In genomic region chr12:72560370-72560769, GRCh38 we compare ENCODE assay signal across 18 cellular contexts.
"Had no signal": no experiment of that assay in that cellular context is flagged by ENCODE, and none has a peak within 500 bp of the region (broad histone marks: within the 10 kb centered on the region; RNA-seq: fewer than 3 reads in every experiment).

No MANE protein-coding gene starts in this region.

- H3K27me3 ChIP-seq: heart right ventricle, neutrophil had no signal

- H3K27ac ChIP-seq: coronary artery, heart right ventricle, lower lobe of right lung, neutrophil had no signal

- ATAC-seq: activated CD8-positive, alpha-beta T cell treated with anti-CD3 and anti-CD28 coated beads, Interleukin-2, amount 10 ng/mL, durations not matched to agents 7 days and 5 days; heart right ventricle; lower lobe of right lung; naive thymus-derived CD4-positive, alpha-beta T cell; sciatic nerve; stimulated activated naive B cell treated with anti-CD40 and anti-IgM and Interleukin-4, amounts not matched to agents 10 μg/mL and 1 μg/mL and 100 μg/mL, for 72 hours; T-cell had no signal

- H3K4me1 ChIP-seq: heart right ventricle, lower lobe of right lung had no signal

- H3K36me3 ChIP-seq: heart right ventricle, lower lobe of right lung, neutrophil had no signal

- H3K4me3 ChIP-seq: coronary artery, heart right ventricle, lower lobe of right lung had no signal

- DNase-seq: activated CD4-positive, alpha-beta T cell treated with anti-CD3 and anti-CD28 coated beads for 48 hours; activated CD8-positive, alpha-beta memory T cell treated with anti-CD3 and anti-CD28 coated beads, Interleukin-2, amount 50 U/mL, for 48 hours; activated CD8-positive, alpha-beta T cell treated with anti-CD3 and anti-CD28 coated beads, Interleukin-2, amount 10 ng/mL, durations not matched to agents 7 days and 5 days; activated naive CD4-positive, alpha-beta T cell; effector CD4-positive, alpha-beta T cell; heart right ventricle; kidney glomerular epithelial cell; lower lobe of right lung; naive thymus-derived CD4-positive, alpha-beta T cell; posterior cingulate gyrus; stimulated activated CD4-positive, alpha-beta T cell treated with anti-CD3 and anti-CD28 coated beads, Interleukin-2, amount 100 ng/mL, for 24 hours; stimulated activated naive B cell treated with anti-CD40 and anti-IgM and Interleukin-4, amounts not matched to agents 10 μg/mL and 1 μg/mL and 100 μg/mL, for 72 hours; T-cell; T1000; trophoblast cell had no signal

- H3K9me3 ChIP-seq: heart right ventricle, lower lobe of right lung, neutrophil had no signal
